19 cellular contexts compared by ENCODE assay signal in the genomic region with DNA sequence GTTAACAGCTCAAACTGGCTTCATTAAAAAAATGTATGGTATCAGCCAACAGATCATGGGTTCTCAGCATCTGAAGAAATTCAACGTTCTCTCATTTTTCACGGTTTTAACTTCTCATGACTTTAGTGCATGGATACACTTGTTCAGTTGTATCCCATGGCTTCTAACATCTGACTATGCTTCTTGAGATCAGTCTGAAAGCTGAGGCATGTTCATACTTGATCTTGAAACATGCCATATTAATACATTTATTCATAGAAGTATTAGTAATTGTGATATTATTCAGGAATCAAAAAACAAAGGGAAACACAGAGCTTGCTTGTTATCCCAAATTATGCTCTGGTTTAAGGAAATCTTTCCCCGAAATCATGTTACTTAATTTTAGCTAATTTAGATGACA.
A peak's percentile ranks its signal among the peaks of the same experiment; 100 is the strongest.
DNase-seq lines count a peak whose midpoint lies in the region; ATAC-seq and TF ChIP-seq lines count a peak whose summit lies in the region.
"Had no signal": no experiment of that assay in that cellular context is flagged by ENCODE, and none has a peak within 500 bp of the region (broad histone marks: within the 10 kb centered on the region; RNA-seq: fewer than 3 reads in every experiment).

No MANE protein-coding gene starts in this region.

- no peaks in the 10 kb centered on the region for H3K79me2 ChIP-seq in mammary epithelial cell (ENCODE audit: insufficient read depth, low read length)

- H2AFZ ChIP-seq in mammary epithelial cell (ENCODE audit: low read depth, low read length) = no peak overlapping the region

- DNase-seq in mammary epithelial cell (peak; percentile 44), MCF 10A (ENCODE audit: unreplicated experiment) (no peak), foreskin keratinocyte (peak in 1 of 2 donors; percentile 72), medulla oblongata (ENCODE audit: extremely low spot score) (no peak), DMS79 treated with DMSO at 0.1 percent for 48 hours (lab: John Stamatoyannopoulos, UW) (no peak)
- DNase-seq: AML-193; Caco-2; Calu3; CD4-positive, alpha-beta T cell; CD8-positive, alpha-beta T cell; DND-41; EL; GDM1 had no signal

- no peak for TF ChIP-seq CTCF in mammary epithelial cell (conservative IDR thresholded peaks at IDR 0.05 in 1 of 2, IDR thresholded peaks at IDR 0.05 in 1 of 2; ENCODE audit: extremely low read depth in 1 of 2, insufficient read depth in 1 of 2, low read depth in 1 of 2, low read length in 2 of 2)
- TF ChIP-seq CTCF in MCF 10A (IDR thresholded peaks at IDR 0.05; ENCODE audit: unreplicated experiment) = no peak
- TF ChIP-seq CTCF in foreskin keratinocyte (conservative IDR thresholded peaks at IDR 0.05) = no peak

- H3K4me3 ChIP-seq in mammary epithelial cell (replicated peaks in 1 of 3; ENCODE audit: insufficient read depth in 1 of 3, low read depth in 2 of 3, low read length in 3 of 3) = no peak overlapping the region
- H3K4me3 ChIP-seq: A549; BLaER1 treated with 17β-estradiol and CSF1 and Interleukin-3, amounts not matched to agents 10 nM and 100 nM; GM12878 had no signal

- no peaks in the 10 kb centered on the region for H3K9me3 Mint-ChIP-seq in MCF 10A (ENCODE audit: unreplicated experiment)

- POLR2A ChIA-PET in MCF 10A (lab: Yijun Ruan, JAX) = interaction anchor here (0.6 kb wide), 1 partner anchor 295 kb away, joined by 3 read pairs; no protein-coding TSS in a partner anchor

- CTCF ChIA-PET in mammary epithelial cell (lab: Charles Lee; ENCODE audit: low non-redundant PET) (interaction anchor here (0.6 kb wide), 2 partner anchors 93 to 709 kb away, joined by 3 read pairs; no protein-coding TSS in a partner anchor), MCF 10A (lab: Yijun Ruan, JAX) (no interaction called here)

- H3K36me3 ChIP-seq in mammary epithelial cell (ENCODE audit: insufficient read depth, low read length) = no peaks in the 10 kb centered on the region
- H3K36me3 ChIP-seq: BLaER1 treated with 17β-estradiol and CSF1 and Interleukin-3, amounts not matched to agents 10 nM and 100 nM had no signal

- H3K27ac Mint-ChIP-seq in MCF 10A (ENCODE audit: low read depth, unreplicated experiment) = no peak overlapping the region
- H3K27ac Mint-ChIP-seq: B cell; CD4-positive, alpha-beta T cell; CD8-positive, alpha-beta T cell had no signal

- peak overlapping the region; percentile 62 for H3K4me2 ChIP-seq in mammary epithelial cell (ENCODE audit: insufficient read depth, low read depth, low read length)
- H3K4me2 ChIP-seq: A549; BLaER1 treated with 17β-estradiol and CSF1 and Interleukin-3, amounts not matched to agents 10 nM and 100 nM had no signal

- H3K4me1 Mint-ChIP-seq in MCF 10A (ENCODE audit: insufficient read depth, unreplicated experiment) = no peaks in the 10 kb centered on the region
- H3K4me1 Mint-ChIP-seq: B cell had no signal

- peak overlapping the region; percentile 54 for H3K27ac ChIP-seq in mammary epithelial cell (ENCODE audit: insufficient read depth, low read depth, low read length)
- H3K27ac ChIP-seq in foreskin keratinocyte = no peak overlapping the region
- H3K27ac ChIP-seq: 22Rv1; A549; BLaER1 treated with 17β-estradiol and CSF1 and Interleukin-3, amounts not matched to agents 10 nM and 100 nM; C4-2B had no signal

- intact Hi-C loops in mammary epithelial cell (cut with micrococcal nuclease) = no loop called here
- intact Hi-C loops in MCF 10A (cut with micrococcal nuclease) = no loop called here

- H3K27me3 ChIP-seq in mammary epithelial cell (ENCODE audit: insufficient read depth, low read length) (no peaks in the 10 kb centered on the region), foreskin keratinocyte (no peaks in the 10 kb centered on the region)
- H3K27me3 ChIP-seq: BLaER1 treated with 17β-estradiol and CSF1 and Interleukin-3, amounts not matched to agents 10 nM and 100 nM had no signal

- WGBS in mammary epithelial cell (ENCODE audit: low coverage, missing lambda C conversion rate) = 20% methylated on average over 3 of the region's 3 CpGs

- H3K27me3 Mint-ChIP-seq in MCF 10A (ENCODE audit: insufficient read depth, unreplicated experiment) = no peaks in the 10 kb centered on the region
- H3K27me3 Mint-ChIP-seq: B cell; CD4-positive, alpha-beta T cell had no signal

- H3K4me1 ChIP-seq in mammary epithelial cell (ENCODE audit: insufficient read depth, low read length) (peaks cover 11% of the 10 kb centered on the region), foreskin keratinocyte (peaks cover 5% of the 10 kb centered on the region)
- H3K4me1 ChIP-seq: A549, Caco-2 had no signal

- H4K20me1 ChIP-seq in mammary epithelial cell (ENCODE audit: insufficient read depth, low read length) = no peaks in the 10 kb centered on the region
- H4K20me1 ChIP-seq: BLaER1 treated with 17β-estradiol and CSF1 and Interleukin-3, amounts not matched to agents 10 nM and 100 nM had no signal

- no peaks in the 10 kb centered on the region for H3K9me3 ChIP-seq in mammary epithelial cell (replicated peaks; ENCODE audit: insufficient read depth, low read length)
- H3K9me3 ChIP-seq: A549, Caco-2 had no signal

- no peak overlapping the region for H3K4me3 Mint-ChIP-seq in MCF 10A (ENCODE audit: unreplicated experiment)
- H3K4me3 Mint-ChIP-seq: B cell; CD4-positive, alpha-beta T cell; CD8-positive, alpha-beta T cell had no signal

- ATAC-seq in foreskin keratinocyte = peak; percentile 70
- ATAC-seq: A549; CD8-positive, alpha-beta T cell; GM12878 had no signal

- BruUV-seq in mammary epithelial cell (replicated peaks; lab: Mats Ljungman, UMichigan) = no TSS peak
- no TSS peak for BruUV-seq in MCF 10A (replicated peaks; lab: Mats Ljungman, UMichigan)

- no peak overlapping the region for H3K9ac ChIP-seq in mammary epithelial cell (ENCODE audit: insufficient read depth, low read length)
- H3K9ac ChIP-seq: BLaER1 treated with 17β-estradiol and CSF1 and Interleukin-3, amounts not matched to agents 10 nM and 100 nM had no signal

- dilution Hi-C loops in mammary epithelial cell (cut with HindIII; ENCODE audit: low sequenced_read_pairs) = no loop called here

- in situ Hi-C loops in mammary epithelial cell (cut with MboI; ENCODE audit: low sequenced_read_pairs in 2 of 2) = no loop called here

- H3K36me3 Mint-ChIP-seq in MCF 10A (ENCODE audit: insufficient read depth, unreplicated experiment) = no peaks in the 10 kb centered on the region
- H3K36me3 Mint-ChIP-seq: CD8-positive, alpha-beta T cell had no signal
